17 cellular contexts compared by ENCODE assay signal in genomic region chr4:31360786-31361185, GRCh38.
DNase-seq lines count a peak whose midpoint lies in the region; ATAC-seq and TF ChIP-seq lines count a peak whose summit lies in the region.
"Had no signal": no experiment of that assay in that cellular context is flagged by ENCODE, and none has a peak within 500 bp of the region (broad histone marks: within the 10 kb centered on the region; RNA-seq: fewer than 3 reads in every experiment).

No MANE protein-coding gene starts in this region.

- H3K36me3 ChIP-seq in ACC112 (ENCODE audit: insufficient read depth, low read length) = no peaks in the 10 kb centered on the region
- H3K36me3 ChIP-seq in body of pancreas (replicated peaks in 1 of 2; ENCODE audit: insufficient read depth in 1 of 2, low read depth in 2 of 2) = no peaks in the 10 kb centered on the region
- H3K36me3 ChIP-seq: sigmoid colon, suprapubic skin had no signal

- WGBS in body of pancreas, 2 donors = 22 to 26% methylated on average over 1 of the region's 1 CpG

- H3K9me3 ChIP-seq in body of pancreas = no peaks in the 10 kb centered on the region
- H3K9me3 ChIP-seq: mucosa of descending colon, sigmoid colon, suprapubic skin had no signal

- peak; percentile 30 for ATAC-seq in body of pancreas
- ATAC-seq: mucosa of descending colon had no signal

- peak overlapping the region; percentile 2 for H2AFZ ChIP-seq in ACC112 (ENCODE audit: low read length, unreplicated experiment)

- peaks cover 8% of the 10 kb centered on the region for H3K4me1 ChIP-seq in ACC112 (ENCODE audit: control insufficient read depth, insufficient read depth, low read length, unreplicated experiment)
- H3K4me1 ChIP-seq in body of pancreas = no peaks in the 10 kb centered on the region
- H3K4me1 ChIP-seq: sigmoid colon, suprapubic skin had no signal

- intact Hi-C loops in body of pancreas (cut with DNase I) = no loop called here

- H3K27me3 ChIP-seq in ACC112 (ENCODE audit: insufficient read depth, low read length) (no peaks in the 10 kb centered on the region), body of pancreas (no peaks in the 10 kb centered on the region)
- H3K27me3 ChIP-seq: sigmoid colon, suprapubic skin had no signal

- TF ChIP-seq CTCF in body of pancreas (IDR thresholded peaks at IDR 0.05) (no peak), fibroblast of villous mesenchyme (IDR thresholded peaks at IDR 0.05; ENCODE audit: insufficient read depth, low read depth, low read length) (no peak)

- DNase-seq in HS-5 (ENCODE audit: low read depth) = peak; percentile 69
- DNase-seq in body of pancreas = peak in 1 of 4 donors; percentile 14
- peak; percentile 64 for DNase-seq in fibroblast of villous mesenchyme (ENCODE audit: low read depth)
- DNase-seq in T-helper 1 cell = no peak
- DNase-seq in NCI-H2227 treated with DMSO at 0.1 percent for 48 hours (lab: John Stamatoyannopoulos, UW) = no peak
- DNase-seq in stimulated activated CD4-positive, alpha-beta T cell treated with anti-CD3 and anti-CD28 coated beads, Interleukin-15, amount 100 ng/mL, for 24 hours = no peak
- DNase-seq in NCI-H82 (lab: John Stamatoyannopoulos, UW) = no peak
- DNase-seq: activated CD4-positive, alpha-beta T cell treated with anti-CD3 and anti-CD28 coated beads for 48 hours; activated naive CD4-positive, alpha-beta T cell treated with anti-CD3 and anti-CD28 coated beads, Interleukin-2, amount 10 ng/mL, durations not matched to agents 7 days and 5 days; activated T-cell treated with anti-CD3 and anti-CD28 coated beads for 4 hours; caudate nucleus; effector memory CD4-positive, alpha-beta T cell; mucosa of descending colon; SHP77 treated with DMSO at 0.1 percent for 48 hours; sigmoid colon had no signal

- no peak overlapping the region for H3K4me3 ChIP-seq in ACC112 (ENCODE audit: low read depth, low read length)
- H3K4me3 ChIP-seq in body of pancreas = no peak overlapping the region
- H3K4me3 ChIP-seq in fibroblast of villous mesenchyme (ENCODE audit: low read depth, low read length) = no peak overlapping the region
- H3K4me3 ChIP-seq: mucosa of descending colon, sigmoid colon, suprapubic skin had no signal

- H3K79me2 ChIP-seq in ACC112 (ENCODE audit: control insufficient read depth, insufficient read depth, low read length, unreplicated experiment) = no peaks in the 10 kb centered on the region

- no peak for TF ChIP-seq POLR2A in body of pancreas (IDR thresholded peaks at IDR 0.05)

- H3K27ac ChIP-seq in ACC112 (ENCODE audit: low read depth, low read length) = no peak overlapping the region
- H3K27ac ChIP-seq in body of pancreas = no peak overlapping the region
- H3K27ac ChIP-seq: sigmoid colon, suprapubic skin had no signal

Comparison
In these comparisons a context has a peak if more than half of its experiments do, and no peak if none do; other contexts are left out.
1. DNase-seq: peak in HS-5 (single experiment) and fibroblast of villous mesenchyme (single experiment); none in T-helper 1 cell (0 of 5), NCI-H2227 treated with DMSO at 0.1 percent for 48 hours (single experiment), stimulated activated CD4-positive, alpha-beta T cell treated with anti-CD3 and anti-CD28 coated beads, Interleukin-15, amount 100 ng/mL, for 24 hours (single experiment) and NCI-H82 (single experiment).